ENCODE assay signal across 9 cellular contexts in the genomic region with DNA sequence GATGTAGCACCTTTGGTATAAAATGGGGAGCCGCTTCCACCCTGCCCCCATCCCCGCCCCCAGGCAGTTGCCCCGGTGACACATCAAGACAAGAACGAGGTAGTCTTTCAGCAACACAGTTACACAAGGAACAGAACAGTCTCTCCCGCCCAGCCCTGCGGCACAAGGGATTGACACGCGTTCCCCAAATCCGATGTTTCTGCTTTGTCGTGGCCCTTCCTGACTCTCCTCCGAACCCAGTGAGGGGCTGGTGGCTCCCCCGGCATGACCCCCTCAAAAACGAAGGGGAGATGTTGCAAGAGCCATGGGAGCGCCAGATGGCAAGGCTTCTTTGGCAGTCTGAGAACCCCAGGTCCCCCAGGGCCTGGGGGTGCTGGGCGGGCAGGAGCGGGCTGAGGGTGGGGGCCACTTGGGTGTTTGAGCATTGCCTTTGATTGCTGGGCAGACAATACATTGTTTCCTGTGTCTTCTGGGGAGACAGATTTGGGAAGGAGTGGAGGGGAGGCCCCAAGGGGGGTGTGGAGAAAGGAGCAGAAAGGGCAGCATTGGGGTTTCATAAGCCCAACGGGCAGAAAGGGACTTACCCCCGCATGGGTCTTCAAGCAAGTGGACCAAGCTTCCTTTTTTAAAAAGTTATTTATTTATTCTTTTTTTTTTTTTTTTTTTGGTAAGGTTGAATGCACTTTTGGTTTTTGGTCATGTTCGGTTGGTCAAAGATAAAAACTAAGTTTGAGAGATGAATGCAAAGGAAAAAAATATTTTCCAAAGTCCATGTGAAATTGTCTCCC. TPM values are rescaled to one million over a fixed set of nuclear protein-coding genes. Genes with fewer than 3 reads are reported as not detected.
DNase-seq lines count a peak whose midpoint lies in the region; ATAC-seq and TF ChIP-seq lines count a peak whose summit lies in the region.
"Had no signal": no experiment of that assay in that cellular context is flagged by ENCODE, and none has a peak within 500 bp of the region (broad histone marks: within the 10 kb centered on the region; RNA-seq: fewer than 3 reads in every experiment).

No MANE protein-coding gene starts in this region.

- H3K27me3 ChIP-seq in left ventricle myocardium inferior (ENCODE audit: low read depth) (no peaks in the 10 kb centered on the region), smooth muscle cell (ENCODE audit: low read depth) (no peaks in the 10 kb centered on the region)

- peaks cover 58% of the 10 kb centered on the region for H3F3A ChIP-seq in smooth muscle cell (ENCODE audit: low read depth)

- H3K4me2 ChIP-seq in smooth muscle cell = no peak overlapping the region

- no peaks in the 10 kb centered on the region for H3K79me2 ChIP-seq in smooth muscle cell (ENCODE audit: low read depth)

- 56% methylated on average over 19 of the region's 19 CpGs for WGBS in smooth muscle cell (ENCODE audit: low lambda C conversion rate)

- no peak for ATAC-seq in HG03521 (IDR thresholded peaks at IDR 0.05; ENCODE audit: unreplicated experiment)

- H3K9ac ChIP-seq in smooth muscle cell (ENCODE audit: low read depth) = no peak overlapping the region

- H3K9me3 ChIP-seq in left ventricle myocardium inferior (replicated peaks) (no peaks in the 10 kb centered on the region), smooth muscle cell (replicated peaks; ENCODE audit: low read depth) (no peaks in the 10 kb centered on the region)

- DNase-seq in GM13976 (ENCODE audit: low spot score) = peak; percentile 57
- DNase-seq in SKM-1 (lab: John Stamatoyannopoulos, UW; ENCODE audit: unreplicated experiment) = peak; percentile 75
- peak; percentile 36 for DNase-seq in left ventricle myocardium inferior
- DNase-seq in smooth muscle cell (lab: John Stamatoyannopoulos, UW; ENCODE audit: unreplicated experiment) = no peak
- no peak for DNase-seq in activated CD4-positive, CD25-positive, alpha-beta regulatory T cell treated with anti-CD3 and anti-CD28 coated beads, Interleukin-2, amount 50 U/mL, for 72 hours
- DNase-seq in NCI-H1048 (lab: John Stamatoyannopoulos, UW) = no peak
- no peak for DNase-seq in NCI-H774 (lab: John Stamatoyannopoulos, UW)
- DNase-seq: cortex of kidney had no signal

- H3K4me1 ChIP-seq in left ventricle myocardium inferior = no peaks in the 10 kb centered on the region
- peaks cover 8% of the 10 kb centered on the region for H3K4me1 ChIP-seq in smooth muscle cell (ENCODE audit: low read depth)

- intact Hi-C loops in left ventricle myocardium inferior (cut with micrococcal nuclease) = no loop called here

- no peak for TF ChIP-seq CTCF in GM13976 (IDR thresholded peaks at IDR 0.05; ENCODE audit: borderline replicate concordance, control extremely low read depth, extremely low read depth, insufficient read depth, missing control alignments)
- no peak for TF ChIP-seq CTCF in left ventricle myocardium inferior (IDR thresholded peaks at IDR 0.05; ENCODE audit: borderline replicate concordance)
- TF ChIP-seq CTCF in smooth muscle cell (IDR thresholded peaks at IDR 0.05; ENCODE audit: borderline replicate concordance, insufficient read depth, poor library complexity, severe bottlenecking) = no peak

- H3K27ac ChIP-seq in left ventricle myocardium inferior (replicated peaks) (peak overlapping the region; percentile 38), smooth muscle cell (ENCODE audit: low read depth) (peak overlapping the region; percentile 84)

- no peak overlapping the region for H2AFZ ChIP-seq in smooth muscle cell (ENCODE audit: low read depth)

- in situ Hi-C loops in GM13976 (cut with MboI; ENCODE audit: low sequenced_read_pairs, unreplicated experiment) = no loop called here

- peaks cover 89% of the 10 kb centered on the region for H4K20me1 ChIP-seq in smooth muscle cell (ENCODE audit: low read depth)

- H3K36me3 ChIP-seq in left ventricle myocardium inferior (peaks cover 43% of the 10 kb centered on the region), smooth muscle cell (ENCODE audit: low read depth) (no peaks in the 10 kb centered on the region)

- H3K4me3 ChIP-seq in left ventricle myocardium inferior (no peak overlapping the region), smooth muscle cell (no peak overlapping the region)

RNA-seq across cellular contexts. Expression of gene COL1A1, which starts 16.6 kb away (rescaled TPM):
- total RNA-seq in left ventricle myocardium inferior (45.8 TPM), smooth muscle cell (3,848 and 4,141 TPM in 2 replicates)
- 18,306 and 25,649 TPM in 2 replicates for polyA plus RNA-seq in smooth muscle cell

RNA-seq across cellular contexts. Expression of gene SGCA, which starts 19.0 kb away (rescaled TPM):
- total RNA-seq in left ventricle myocardium inferior (137 TPM), smooth muscle cell (0.99 TPM in 1 of 2 replicates, not detected in the other)
- polyA plus RNA-seq in smooth muscle cell = 1.4 and 2.1 TPM in 2 replicates

RNA-seq across cellular contexts. Expression of gene PPP1R9B, which starts 34.3 kb away (rescaled TPM):
- total RNA-seq in left ventricle myocardium inferior (33.0 TPM), smooth muscle cell (20.8 and 21.8 TPM in 2 replicates)
- 6.7 and 10.2 TPM in 2 replicates for polyA plus RNA-seq in smooth muscle cell

RNA-seq across cellular contexts. Expression of gene SAMD14, which starts 54.8 kb away (rescaled TPM):
- total RNA-seq in left ventricle myocardium inferior (1.6 TPM), smooth muscle cell (6.3 and 39.1 TPM in 2 replicates)
- 13.7 and 21.1 TPM in 2 replicates for polyA plus RNA-seq in smooth muscle cell

Comparison
In these comparisons a context has a peak if more than half of its experiments do, and no peak if none do; other contexts are left out.
1. DNase-seq: peak in GM13976 (single experiment), SKM-1 (single experiment) and left ventricle myocardium inferior (single experiment); none in smooth muscle cell (single experiment), activated CD4-positive, CD25-positive, alpha-beta regulatory T cell treated with anti-CD3 and anti-CD28 coated beads, Interleukin-2, amount 50 U/mL, for 72 hours (single experiment), NCI-H1048 (single experiment) and NCI-H774 (single experiment).
2. RNA of gene COL1A1, which starts 16.6 kb away (total RNA-seq): 3,848 to 4,141 TPM in smooth muscle cell; 45.8 TPM in left ventricle myocardium inferior (single experiment); every median in the first group is over 10 times any median in the second.
3. RNA of gene SGCA, which starts 19.0 kb away (total RNA-seq): 137 TPM in left ventricle myocardium inferior (single experiment); 0.99 TPM in smooth muscle cell; every median in the first group is over 10 times any median in the second.